ENCODE assay signal across 33 cellular contexts in genomic region chr10:49061667-49062066, GRCh38. TPM values are rescaled to one million over a fixed set of nuclear protein-coding genes. Genes with fewer than 3 reads are reported as not detected.
"Had no signal": no experiment of that assay in that cellular context is flagged by ENCODE, and none has a peak within 500 bp of the region (broad histone marks: within the 10 kb centered on the region; RNA-seq: fewer than 3 reads in every experiment).

No MANE protein-coding gene starts in this region.

- H3K27ac ChIP-seq: adrenal gland, ascending aorta, body of pancreas, brain microvascular endothelial cell, breast epithelium, cardiac muscle cell had no signal

- H3K36me3 ChIP-seq: brain microvascular endothelial cell, breast epithelium, cardiac muscle cell had no signal

- H3K4me3 ChIP-seq: adrenal gland, ascending aorta, body of pancreas, breast epithelium, cardiac muscle cell had no signal

- H3K4me1 ChIP-seq: body of pancreas, breast epithelium had no signal

- FAIRE-seq: astrocyte, bronchial epithelial cell had no signal

- DNase-seq: activated effector memory CD4-positive, alpha-beta T cell treated with anti-CD3 and anti-CD28 coated beads, Interleukin-2, amount 50 U/mL, for 16 hours; activated effector memory CD4-positive, alpha-beta T cell treated with Interleukin-2 at 50 U/mL for 16 hours; activated gamma-delta T cell; activated gamma-delta T cell treated with Interleukin-2 at 50 U/mL for 16 hours; activated naive CD4-positive, alpha-beta T cell; activated naive CD4-positive, alpha-beta T cell treated with anti-CD3 and anti-CD28 coated beads for 36 hours; activated naive CD4-positive, alpha-beta T cell treated with anti-CD3 and anti-CD28 coated beads, Interleukin-2, amount 10 ng/mL, durations not matched to agents 7 days and 5 days; activated naive CD4-positive, alpha-beta T cell treated with anti-CD3 and anti-CD28 coated beads, Interleukin-2, amount 50 U/mL, for 16 hours; activated naive CD4-positive, alpha-beta T cell treated with Interleukin-2 at 50 U/mL for 16 hours; activated naive CD8-positive, alpha-beta T cell treated with anti-CD3 and anti-CD28 coated beads for 36 hours; activated naive CD8-positive, alpha-beta T cell treated with anti-CD3 and anti-CD28 coated beads, Interleukin-2, amount 10 ng/mL, durations not matched to agents 7 days and 5 days; activated naive CD8-positive, alpha-beta T cell treated with anti-CD3 and anti-CD28 coated beads, Interleukin-2, amount 50 U/mL, for 24 hours; activated T-cell treated with anti-CD3 and anti-CD28 coated beads, Interleukin-2, amount 50 U/mL, for 24 hours; activated T-cell treated with anti-CD3 and anti-CD28 coated beads, Interleukin-2, amount 50 U/mL, for 4 hours; activated T-cell treated with anti-CD3 and anti-CD28 coated beads, Interleukin-2, amount 50 U/mL, for 48 hours; activated T-cell treated with anti-CD3 and anti-CD28 coated beads, Interleukin-2, amount 50 U/mL, for 72 hours; adrenal gland; amniotic stem cell; amygdala; anterior cingulate cortex; aorta; body of pancreas; brain microvascular endothelial cell; caudate nucleus; central memory CD4-positive, alpha-beta T cell; cerebellar nuclear complex had no signal

- H3K27me3 ChIP-seq: adrenal gland, ascending aorta, body of pancreas, brain microvascular endothelial cell, breast epithelium, cardiac muscle cell had no signal

- ATAC-seq: activated naive CD4-positive, alpha-beta T cell treated with anti-CD3 and anti-CD28 coated beads, Interleukin-2, amount 50 U/mL, for 72 hours; activated naive CD8-positive, alpha-beta T cell treated with anti-CD3 and anti-CD28 coated beads, Interleukin-2, amount 50 U/mL, for 24 hours; activated T-cell treated with anti-CD3 and anti-CD28 coated beads, Interleukin-2, amount 50 U/mL, for 4 hours; activated T-cell treated with anti-CD3 and anti-CD28 coated beads, Interleukin-2, amount 50 U/mL, for 72 hours; activated T-helper 17 cell treated with anti-CD3 and anti-CD28 coated beads, Interleukin-2, amount 50 U/mL, for 72 hours; body of pancreas had no signal

RNA-seq across cellular contexts. Expression of gene VSTM4, which starts 53.7 kb away (rescaled TPM):
- total RNA-seq: activated naive CD4-positive, alpha-beta T cell treated with anti-CD3 and anti-CD28 coated beads for 36 hours; activated naive CD4-positive, alpha-beta T cell treated with anti-CD3 and anti-CD28 coated beads, Interleukin-2, amount 50 U/mL, for 72 hours; activated naive CD8-positive, alpha-beta T cell treated with anti-CD3 and anti-CD28 coated beads for 36 hours; activated naive CD8-positive, alpha-beta T cell treated with anti-CD3 and anti-CD28 coated beads, Interleukin-2, amount 10 ng/mL, durations not matched to agents 7 days and 5 days had no signal
